Comparison of ENCODE assay signal across 8 cellular contexts in the genomic region with DNA sequence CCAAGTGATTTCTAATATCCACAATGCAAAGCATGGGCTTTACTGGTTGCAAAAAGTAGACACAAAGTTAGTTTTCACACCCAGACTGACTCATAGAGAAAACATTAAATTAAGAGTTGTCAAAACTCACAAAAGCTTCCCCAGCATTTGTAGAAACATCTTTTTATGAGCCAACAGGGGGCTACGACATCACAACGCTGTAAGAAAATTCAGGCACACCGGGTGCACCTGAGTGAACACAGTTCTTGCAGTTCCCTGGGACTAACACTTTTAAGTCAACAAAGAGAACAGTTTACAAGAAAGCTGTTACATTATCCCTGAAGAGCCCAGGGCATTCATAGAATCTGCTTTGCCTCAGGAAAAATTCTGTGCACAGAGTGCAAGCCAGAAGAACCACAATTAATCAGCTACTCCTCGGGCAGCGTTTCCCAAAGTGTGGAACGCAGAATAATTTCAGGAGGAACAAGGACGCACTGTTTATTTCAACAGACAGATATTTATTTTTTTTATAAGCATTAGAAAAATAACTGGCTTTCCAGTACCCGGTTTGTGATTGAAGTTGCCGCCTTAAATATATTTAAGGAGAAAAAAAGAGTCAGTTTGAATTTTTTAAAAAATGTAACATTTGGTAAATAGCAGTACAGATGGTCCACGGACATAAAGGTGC. TPM values are rescaled to one million over a fixed set of nuclear protein-coding genes. Genes with fewer than 3 reads are reported as not detected.
DNase-seq lines count a peak whose midpoint lies in the region; ATAC-seq, FAIRE-seq and TF ChIP-seq lines count a peak whose summit lies in the region.

No MANE protein-coding gene starts in this region.

- peak overlapping the region; percentile 75 for H3K9ac ChIP-seq in GM12878 (ENCODE audit: control insufficient read depth, insufficient read depth, low read length)
- peak overlapping the region; percentile 86 for H3K9ac ChIP-seq in liver (ENCODE audit: low read depth in 1 of 2, low read length in 2 of 2)

- TF ChIP-seq CTCF in Caco-2 (IDR thresholded peaks at IDR 0.05; ENCODE audit: insufficient read depth in 1 of 2, low read depth in 1 of 2, low read length in 1 of 2, severe bottlenecking in 1 of 2, unreplicated experiment in 1 of 2) (no peak), GM12878 (IDR thresholded peaks at IDR 0.05 in 2 of 3, conservative IDR thresholded peaks at IDR 0.05 in 1 of 3; ENCODE audit: control insufficient read depth in 2 of 3, extremely low read depth in 1 of 3, insufficient read depth in 1 of 3, low read depth in 3 of 3, low read length in 3 of 3) (peak in 2 of 3 experiments; percentile 9 to 21; a peak in 1 of 6 replicates), liver (IDR thresholded peaks at IDR 0.05; ENCODE audit: low read depth, low read length, missing input control) (no peak), tibial artery (IDR thresholded peaks at IDR 0.05) (no peak)

- H4K20me1 ChIP-seq in GM12878 (ENCODE audit: control insufficient read depth, insufficient read depth) = peaks cover 3% of the 10 kb centered on the region

- no peak for TF ChIP-seq POLR2A in GM12878 (IDR thresholded peaks at IDR 0.05; ENCODE audit: low read depth, low read length)

- peaks cover 18% of the 10 kb centered on the region for H3K36me3 Mint-ChIP-seq in Caco-2 (ENCODE audit: insufficient read depth, unreplicated experiment)

- no peaks in the 10 kb centered on the region for H3K27me3 ChIP-seq in Caco-2 (replicated peaks; ENCODE audit: control insufficient read depth, insufficient read depth, low read length)
- no peaks in the 10 kb centered on the region for H3K27me3 ChIP-seq in GM12878 (replicated peaks in 1 of 2; ENCODE audit: control insufficient read depth in 2 of 2, insufficient read depth in 2 of 2, low read length in 1 of 2)
- no peaks in the 10 kb centered on the region for H3K27me3 ChIP-seq in liver (ENCODE audit: control insufficient read depth in 4 of 4, insufficient read depth in 4 of 4, low read length in 3 of 4)
- no peaks in the 10 kb centered on the region for H3K27me3 ChIP-seq in tibial artery

- H3K4me1 Mint-ChIP-seq in Caco-2 (ENCODE audit: low read depth, unreplicated experiment) = peaks cover 40% of the 10 kb centered on the region

- TF ChIP-seq RAD21 in GM12878 (IDR thresholded peaks at IDR 0.05; ENCODE audit: insufficient read depth, low read depth, low read length) (no peak), liver (IDR thresholded peaks at IDR 0.05) (no peak)

- SMC1A ChIA-PET in GM12878 (lab: Charles Lee; ENCODE audit: uncharacterized antibody, unreplicated experiment) = interaction anchor here (1.0 to 2.3 kb wide), 11 partner anchors 9 to 118 kb away, joined by 3 to 17 read pairs (median 4); no protein-coding TSS in a partner anchor

- peak overlapping the region; percentile 83 for H3K4me3 Mint-ChIP-seq in Caco-2 (ENCODE audit: unreplicated experiment)

- H2AFZ ChIP-seq in GM12878 (ENCODE audit: control insufficient read depth, low read depth, low read length) = no peak overlapping the region

- peak overlapping the region; percentile 23 for H3K4me2 ChIP-seq in GM12878 (ENCODE audit: control insufficient read depth, insufficient read depth)

- RAD21 ChIA-PET in GM12878 (lab: Charles Lee; ENCODE audit: unreplicated experiment) = interaction anchor here (0.6 to 2.0 kb wide), 6 partner anchors 19 to 74 kb away, joined by 3 to 9 read pairs (median 4); partner anchors contain the start of gene CD40

- CTCF ChIA-PET in Caco-2 (lab: Charles Lee) (interaction anchor here (0.6 to 1.6 kb wide), 11 partner anchors 66 to 785 kb away, joined by 3 to 6 read pairs (median 3); no protein-coding TSS in a partner anchor), GM12878 (lab: Yijun Ruan, JAX) (interaction anchor here (0.6 to 3.3 kb wide), 24 partner anchors 8 to 455 kb away, joined by 3 to 18 read pairs (median 4); partner anchors contain the start of gene CD40)

- peak in 1 of 2 experiments; percentile 39 for DNase-seq in Caco-2
- DNase-seq in Jurkat, Clone E6-1 (ENCODE audit: low read depth, low spot score) = peak; percentile 45
- DNase-seq in GM12878 (ENCODE audit: low read depth, low spot score) = no peak
- no peak for DNase-seq in tibial artery
- no peak for DNase-seq in DMS114 treated with DMSO at 0.1 percent for 48 hours (lab: John Stamatoyannopoulos, UW; ENCODE audit: unreplicated experiment)
- no peak for DNase-seq in stimulated activated CD4-positive, alpha-beta T cell treated with anti-CD3 and anti-CD28 coated beads, Interleukin-2, amount 100 ng/mL, for 48 hours

- intact Hi-C loops in Caco-2 (cut with micrococcal nuclease; ENCODE audit: unreplicated experiment) = loop anchor here (1.0 kb wide), 1 partner anchor 74 kb away; no protein-coding TSS in a partner anchor
- intact Hi-C loops in GM12878 (cut with micrococcal nuclease; ENCODE audit: unreplicated experiment) = loop anchor here (5.0 kb wide), 1 partner anchor 116 kb away; the partner anchor contains the start of gene ZNF335
- intact Hi-C loops in tibial artery (cut with DNase I; ENCODE audit: low total_unique reads) = no loop called here

- H3K9me3 Mint-ChIP-seq in Caco-2 (ENCODE audit: unreplicated experiment) = no peaks in the 10 kb centered on the region

- in situ Hi-C loops in GM12878 (cut with MboI) = no loop called here

- H3K9me3 ChIP-seq in Caco-2 (no peaks in the 10 kb centered on the region), GM12878 (replicated peaks; ENCODE audit: control insufficient read depth, insufficient read depth, low read length) (no peaks in the 10 kb centered on the region), liver (ENCODE audit: control insufficient read depth in 4 of 4, low read length in 3 of 4) (no peaks in the 10 kb centered on the region), tibial artery (no peaks in the 10 kb centered on the region)

- ATAC-seq in GM12878 (peak; percentile 24), GM18861 (IDR thresholded peaks at IDR 0.05; ENCODE audit: unreplicated experiment) (no peak)

- peaks cover 1% of the 10 kb centered on the region for H3K27me3 Mint-ChIP-seq in Caco-2 (ENCODE audit: insufficient read depth, unreplicated experiment)

- H3K36me3 ChIP-seq in Caco-2 (ENCODE audit: control insufficient read depth, insufficient read depth, low read length) (no peaks in the 10 kb centered on the region), GM12878 (ENCODE audit: control insufficient read depth in 2 of 2, insufficient read depth in 2 of 2, low read length in 1 of 2) (no peaks in the 10 kb centered on the region), liver (ENCODE audit: control insufficient read depth in 4 of 4, insufficient read depth in 3 of 4, low read depth in 1 of 4, low read length in 3 of 4) (no peaks in the 10 kb centered on the region), tibial artery (no peaks in the 10 kb centered on the region)

- H3K79me2 ChIP-seq in GM12878 (ENCODE audit: control insufficient read depth, insufficient read depth, low read length) = peaks cover 60% of the 10 kb centered on the region

- H3K27ac Mint-ChIP-seq in Caco-2 (ENCODE audit: unreplicated experiment) = peak overlapping the region; percentile 87

- H3K27ac ChIP-seq in GM12878 (ENCODE audit: control insufficient read depth, insufficient read depth) (peak overlapping the region; percentile 94), liver (ENCODE audit: low read depth in 1 of 2, low read length in 2 of 2) (peak overlapping the region; percentile 95 to 97), tibial artery (peak overlapping the region; percentile 97)

- WGBS in GM12878 (ENCODE audit: insufficient coverage, insufficient replicate concordance, low lambda C conversion rate, missing lambda C conversion rate) = 2% methylated on average over 10 of the region's 10 CpGs
- WGBS in liver = 3% methylated on average over 10 of the region's 10 CpGs

- H3K4me3 ChIP-seq in Caco-2 (ENCODE audit: low read depth, low read length) = peak overlapping the region; percentile 94
- H3K4me3 ChIP-seq in Jurkat, Clone E6-1 (ENCODE audit: low read length) = peak overlapping the region; percentile 83
- peak overlapping the region; percentile 80 for H3K4me3 ChIP-seq in GM12878
- H3K4me3 ChIP-seq in liver (ENCODE audit: low read depth in 1 of 3, low read length in 3 of 3) = peak overlapping the region; percentile 87 to 98 (median 94)
- H3K4me3 ChIP-seq in tibial artery = peak overlapping the region; percentile 74 to 87

- no peak for TF ChIP-seq EP300 in GM12878 (IDR thresholded peaks at IDR 0.05; ENCODE audit: borderline replicate concordance in 1 of 2, control insufficient read depth in 1 of 2, low read depth in 2 of 2, low read length in 2 of 2)

- H3K4me1 ChIP-seq in Caco-2 (peaks cover 30% of the 10 kb centered on the region), GM12878 (ENCODE audit: control insufficient read depth, insufficient read depth, low read length) (peaks cover 3% of the 10 kb centered on the region; the same call in 1 of the 2 replicates), liver (ENCODE audit: control insufficient read depth in 4 of 4, insufficient read depth in 4 of 4, low read length in 3 of 4) (peaks cover 16 to 51% (median 39%) of the 10 kb centered on the region in 4 donors), tibial artery (peaks cover 0 to 58% (median 46%) of the 10 kb centered on the region in 4 donors)

- BruUV-seq in Caco-2 (replicated peaks; lab: Mats Ljungman, UMichigan) = no TSS peak
- BruUV-seq in GM12878 (replicated peaks; lab: Mats Ljungman, UMichigan) = no TSS peak

- POLR2A ChIA-PET in Caco-2 (lab: Charles Lee) = interaction anchor here (0.6 to 1.0 kb wide), 3 partner anchors 10 to 626 kb away, joined by 3 read pairs; no protein-coding TSS in a partner anchor
- POLR2A ChIA-PET in GM12878 (lab: Charles Lee) = interaction anchor here (0.8 to 1.8 kb wide), 7 partner anchors 10 to 33 kb away, joined by 3 to 8 read pairs (median 3); partner anchors contain the start of gene CD40

- FAIRE-seq in GM12878 (lab: Jason Lieb, UNC) = no peak

RNA-seq across cellular contexts. Expression of gene NCOA5, which starts 1.2 kb away (rescaled TPM):
- total RNA-seq in Caco-2 (2022) = 52.5 and 53.3 TPM in 2 replicates
- 26.9 TPM for polyA plus RNA-seq in Jurkat, Clone E6-1 (2012; ENCODE audit: insufficient read depth, insufficient read length)
- total RNA-seq in GM12878 (2013; cell fraction: nucleolus; rRNA removed) = 11.1 and 13.8 TPM in 2 replicates
- 28.9 and 31.8 TPM in 2 replicates for total RNA-seq in GM12878 (2014; rRNA removed)
- total RNA-seq in GM12878 (2014; rRNA removed; fragmentation: Illumina TruSeq; extraction: Trizol) = 20.8 and 22.5 TPM in 2 replicates
- total RNA-seq in GM12878 (2021) = 30.3 and 35.0 TPM in 2 replicates
- 11.7 TPM for polyA plus RNA-seq in GM12878 (2011; ENCODE audit: low read depth)
- polyA plus RNA-seq in GM12878 (2011; rRNA removed) = 21.6 and 29.6 TPM in 2 replicates
- polyA plus RNA-seq in GM12878 (2011; cell fraction: cytosol; rRNA removed) = 22.4 and 24.3 TPM in 2 replicates
- 35.0 and 45.1 TPM in 2 replicates for polyA plus RNA-seq in GM12878 (2011; cell fraction: nucleus; rRNA removed)
- polyA plus RNA-seq in GM12878 (2012) = 13.8 and 18.1 TPM in 2 replicates
- 38.1 and 39.0 TPM in 2 replicates for polyA plus RNA-seq in GM12878 (2014; fragmentation: Illumina TruSeq; extraction: Trizol)
- 1 to 10 TPM; 7.7 to 8.8 TPM for polyA plus RNA-seq in GM12878 (2014; fragmentation: Nextera tagmentation; extraction: Ambion mirVana)
- polyA plus RNA-seq in GM12878 (2014; rRNA removed) = 29.8 and 30.2 TPM in 2 replicates
- polyA plus RNA-seq in GM12878 (2016; fragmentation: Nextera tagmentation; extraction: Ambion mirVana) = 10 to 100 TPM; 30.5 to 35.3 TPM
- 20.5 and 20.7 TPM in 2 replicates for polyA minus RNA-seq in GM12878 (2011; rRNA and poly(A)+ RNA removed)
- polyA minus RNA-seq in GM12878 (2011; cell fraction: cytosol; rRNA and poly(A)+ RNA removed) = 10.7 and 11.1 TPM in 2 replicates
- 7.6 and 13.9 TPM in 2 replicates for polyA minus RNA-seq in GM12878 (2011; cell fraction: nucleus; rRNA and poly(A)+ RNA removed)
- total RNA-seq in liver = 10 to 100 TPM; 10.3 to 10.4 TPM
- 1 to 10 TPM; 3.2 to 7.0 TPM for polyA plus RNA-seq in liver

RNA-seq across cellular contexts. Expression of gene CD40, which starts 29.6 kb away (rescaled TPM):
- total RNA-seq in Caco-2 (2022) (not detected in 2 replicates), GM12878 (2014; rRNA removed) (116 and 120 TPM in 2 replicates), GM12878 (2014; rRNA removed; fragmentation: Illumina TruSeq; extraction: Trizol) (75.6 and 77.7 TPM in 2 replicates), GM12878 (2021) (99.0 and 103 TPM in 2 replicates), liver (1 to 10 TPM; 2.2 to 6.4 TPM)
- polyA plus RNA-seq in Jurkat, Clone E6-1 (2012; ENCODE audit: insufficient read depth, insufficient read length) = not detected
- total RNA-seq in GM12878 (2013; cell fraction: nucleolus; rRNA removed) = 203 and 210 TPM in 2 replicates
- 76.0 TPM for polyA plus RNA-seq in GM12878 (2011; ENCODE audit: low read depth)
- polyA plus RNA-seq in GM12878 (2011; rRNA removed) (137 and 193 TPM in 2 replicates), GM12878 (2014; fragmentation: Illumina TruSeq; extraction: Trizol) (105 and 110 TPM in 2 replicates), GM12878 (2014; fragmentation: Nextera tagmentation; extraction: Ambion mirVana) (10 to 100 TPM; 40.8 to 71.7 TPM), GM12878 (2014; rRNA removed) (145 and 166 TPM in 2 replicates), GM12878 (2016; fragmentation: Nextera tagmentation; extraction: Ambion mirVana) (10 to 100 TPM; 75.4 to 80.1 TPM), liver (1 to 10 TPM; 5.7 to 9.4 TPM)
- polyA plus RNA-seq in GM12878 (2011; cell fraction: cytosol; rRNA removed) = 173 and 269 TPM in 2 replicates
- 225 and 280 TPM in 2 replicates for polyA plus RNA-seq in GM12878 (2011; cell fraction: nucleus; rRNA removed)
- polyA plus RNA-seq in GM12878 (2012) = 109 and 140 TPM in 2 replicates
- polyA minus RNA-seq in GM12878 (2011; rRNA and poly(A)+ RNA removed) = 133 and 196 TPM in 2 replicates
- polyA minus RNA-seq in GM12878 (2011; cell fraction: cytosol; rRNA and poly(A)+ RNA removed) = 45.2 and 54.9 TPM in 2 replicates
- polyA minus RNA-seq in GM12878 (2011; cell fraction: nucleus; rRNA and poly(A)+ RNA removed) = 53.3 and 65.2 TPM in 2 replicates

RNA-seq across cellular contexts. Expression of gene SLC12A5, which starts 59.5 kb away (rescaled TPM):
- total RNA-seq in Caco-2 (2022) (0.56 and 1.9 TPM in 2 replicates), GM12878 (2014; rRNA removed) (0.05 and 0.34 TPM in 2 replicates), GM12878 (2014; rRNA removed; fragmentation: Illumina TruSeq; extraction: Trizol) (0.72 TPM in 1 of 2 replicates, not detected in the other), GM12878 (2021) (2.7 and 3.1 TPM in 2 replicates), liver (under 1 TPM in 1 of 2 donors, not detected in 1; 0.33 TPM)
- polyA plus RNA-seq in Jurkat, Clone E6-1 (2012; ENCODE audit: insufficient read depth, insufficient read length) = 3.4 TPM
- 0.23 TPM in 1 of 2 replicates, not detected in the other for total RNA-seq in GM12878 (2013; cell fraction: nucleolus; rRNA removed)
- polyA plus RNA-seq in GM12878 (2011; ENCODE audit: low read depth) = not detected
- polyA plus RNA-seq in GM12878 (2011; rRNA removed) (1.0 and 1.7 TPM in 2 replicates), GM12878 (2014; fragmentation: Illumina TruSeq; extraction: Trizol) (1.9 TPM in 1 of 2 replicates, not detected in the other), GM12878 (2014; fragmentation: Nextera tagmentation; extraction: Ambion mirVana) (under 1 TPM; 0.26 to 0.37 TPM), GM12878 (2014; rRNA removed) (1.3 and 1.6 TPM in 2 replicates), GM12878 (2016; fragmentation: Nextera tagmentation; extraction: Ambion mirVana) (1 to 10 TPM; 1.0 to 1.7 TPM), liver (1 to 10 TPM in 1 of 2 donors, not detected in 1; 1.5 TPM)
- polyA plus RNA-seq in GM12878 (2011; cell fraction: cytosol; rRNA removed) = 2.2 and 6.3 TPM in 2 replicates
- 1.1 and 2.2 TPM in 2 replicates for polyA plus RNA-seq in GM12878 (2011; cell fraction: nucleus; rRNA removed)
- polyA plus RNA-seq in GM12878 (2012) = 2.6 and 3.2 TPM in 2 replicates
- 2.4 TPM in 1 of 2 replicates, not detected in the other for polyA minus RNA-seq in GM12878 (2011; rRNA and poly(A)+ RNA removed)
- polyA minus RNA-seq in GM12878 (2011; cell fraction: cytosol; rRNA and poly(A)+ RNA removed) = not detected in 2 replicates
- 0.12 and 0.38 TPM in 2 replicates for polyA minus RNA-seq in GM12878 (2011; cell fraction: nucleus; rRNA and poly(A)+ RNA removed)

Comparison
In these comparisons a context has a peak if more than half of its experiments do, and no peak if none do; other contexts are left out.
1. CTCF ChIP-seq: peak in GM12878 (2 of 3); none in Caco-2 (0 of 2), liver (single experiment) and tibial artery (0 of 2).
2. RNA of gene CD40, which starts 29.6 kb away (total RNA-seq): 75.6 to 210 TPM in GM12878; 2.2 to 6.4 TPM in liver and not detected in Caco-2; every median in the first group is over 10 times any median in the second.
3. Peak in every context shown above with its lines, with median percentiles within 50 percentile points of each other: H3K4me3 ChIP-seq and H3K27ac ChIP-seq.